1 cellular context compared by ENCODE assay signal in genomic region chr14:105247715-105248367, GRCh38.
TF ChIP-seq lines count a peak whose summit lies in the region.

No MANE protein-coding gene starts in this region.

TF ChIP-seq in GM23338, 12 proteins besides CTCF, POLR2A, EP300 and RAD21 (continued from another document):
- TF ChIP-seq NANOG (IDR thresholded peaks at IDR 0.05; ENCODE audit: borderline replicate concordance): no peak
- TF ChIP-seq EZH2 (IDR thresholded peaks at IDR 0.05; ENCODE audit: low read depth, unreplicated experiment): no peak
- TF ChIP-seq POLR2AphosphoS5 (IDR thresholded peaks at IDR 0.05; ENCODE audit: low read depth): no peak
- no peak for TF ChIP-seq ZNF114 (CRISPR knock-in tag; IDR thresholded peaks at IDR 0.05)
- TF ChIP-seq CREB1 (CRISPR knock-in tag; IDR thresholded peaks at IDR 0.05; ENCODE audit: low read depth): no peak
- no peak for TF ChIP-seq ETS1 (IDR thresholded peaks at IDR 0.05)
TF ChIP-seq in GM23338: peak in this region for 0.
